ENCODE assay signal across 16 cellular contexts in genomic region chr2:226665306-226665831, GRCh38.
A peak's percentile ranks its signal among the peaks of the same experiment; 100 is the strongest.
DNase-seq lines count a peak whose midpoint lies in the region; ATAC-seq and TF ChIP-seq lines count a peak whose summit lies in the region.
"Had no signal": no experiment of that assay in that cellular context is flagged by ENCODE, and none has a peak within 500 bp of the region (broad histone marks: within the 10 kb centered on the region; RNA-seq: fewer than 3 reads in every experiment).

No MANE protein-coding gene starts in this region.

- H3K36me3 ChIP-seq in psoas muscle (ENCODE audit: insufficient read depth in 1 of 2, low read depth in 1 of 2) (no peaks in the 10 kb centered on the region), stomach (no peaks in the 10 kb centered on the region)

- H3K9me3 Mint-ChIP-seq in chondrocyte (ENCODE audit: low read depth) = no peaks in the 10 kb centered on the region
- H3K9me3 Mint-ChIP-seq: CD4-positive, alpha-beta T cell had no signal

- H3K27me3 Mint-ChIP-seq in chondrocyte (ENCODE audit: low read depth) = no peaks in the 10 kb centered on the region

- no peak overlapping the region for H3K4me3 ChIP-seq in AG10803 (ENCODE audit: low read length)
- no peak overlapping the region for H3K4me3 ChIP-seq in psoas muscle
- no peak overlapping the region for H3K4me3 ChIP-seq in coronary artery
- no peak overlapping the region for H3K4me3 ChIP-seq in stomach
- H3K4me3 ChIP-seq: K562 had no signal

- H3K27ac ChIP-seq in psoas muscle (peak overlapping the region; percentile 27), coronary artery (no peak overlapping the region), stomach (no peak overlapping the region)

- intact Hi-C loops in psoas muscle (cut with DNase I) = loop anchor here in 1 of 2 donors (10.0 kb wide), 1 partner anchor 129 kb away; the partner anchor contains the start of gene IRS1
- intact Hi-C loops in stomach (cut with DNase I; ENCODE audit: low total_unique reads) = no loop called here

- TF ChIP-seq CTCF in AG10803 (conservative IDR thresholded peaks at IDR 0.05; ENCODE audit: low read length) (no peak), chondrocyte (IDR thresholded peaks at IDR 0.05) (no peak), psoas muscle (IDR thresholded peaks at IDR 0.05) (no peak), coronary artery (IDR thresholded peaks at IDR 0.05) (no peak), stomach (IDR thresholded peaks at IDR 0.05) (no peak)

- H3K27ac Mint-ChIP-seq in chondrocyte (ENCODE audit: unreplicated experiment) = peak overlapping the region; percentile 60
- H3K27ac Mint-ChIP-seq: B cell; CD4-positive, alpha-beta T cell had no signal

- peaks cover 9% of the 10 kb centered on the region for H3K4me1 ChIP-seq in psoas muscle
- peaks cover 0 to 9% (median 4%) of the 10 kb centered on the region in 4 donors for H3K4me1 ChIP-seq in stomach

- TF ChIP-seq EP300 in stomach (IDR thresholded peaks at IDR 0.05) = no peak

- TF ChIP-seq POLR2A in stomach (IDR thresholded peaks at IDR 0.05) = no peak

- no peak for ATAC-seq in psoas muscle
- ATAC-seq: K562 had no signal

- H3K4me3 Mint-ChIP-seq in chondrocyte (ENCODE audit: unreplicated experiment) = no peak overlapping the region
- H3K4me3 Mint-ChIP-seq: B cell; CD4-positive, alpha-beta T cell had no signal

- H3K36me3 Mint-ChIP-seq in chondrocyte (ENCODE audit: low read depth) = no peaks in the 10 kb centered on the region

- H3K9me3 ChIP-seq in psoas muscle (no peaks in the 10 kb centered on the region), stomach (no peaks in the 10 kb centered on the region)

- DNase-seq in AG10803 (ENCODE audit: low read depth) = peak; percentile 41
- peak; percentile 56 for DNase-seq in GM04503 (ENCODE audit: low read depth)
- DNase-seq in chondrocyte (ENCODE audit: low spot score) = no peak
- DNase-seq in psoas muscle = no peak
- no peak for DNase-seq in coronary artery (ENCODE audit: low spot score)
- no peak for DNase-seq in activated effector memory CD4-positive, alpha-beta T cell treated with Interleukin-2 at 50 U/mL for 16 hours
- DNase-seq in stomach = no peak
- DNase-seq: C1 segment of cervical spinal cord; Calu3; CD4-positive, alpha-beta T cell; DMS 273 treated with DMSO at 0.1 percent for 48 hours; DMS79 treated with DMSO at 0.1 percent for 48 hours; GDM1; HCEC 1CT had no signal

- WGBS in psoas muscle, 3 donors = 63 to 64% (median 63%) methylated on average over 3 of the region's 3 CpGs
- WGBS in stomach, 5 donors = 72 to 80% (median 77%) methylated on average over 3 of the region's 3 CpGs

- H3K27me3 ChIP-seq in psoas muscle (ENCODE audit: insufficient read depth in 3 of 3, low read length in 2 of 3) (no peaks in the 10 kb centered on the region), stomach (no peaks in the 10 kb centered on the region)

- peaks cover 33% of the 10 kb centered on the region for H3K4me1 Mint-ChIP-seq in chondrocyte (ENCODE audit: low read depth)

Comparison
In these comparisons a context has a peak if more than half of its experiments do, and no peak if none do; other contexts are left out.
1. DNase-seq: peak in AG10803 (single experiment) and GM04503 (single experiment); none in chondrocyte (single experiment), psoas muscle (0 of 2), coronary artery (single experiment), activated effector memory CD4-positive, alpha-beta T cell treated with Interleukin-2 at 50 U/mL for 16 hours (single experiment) and stomach (single experiment).